ENCODE assay signal across 9 cellular contexts in the genomic region with DNA sequence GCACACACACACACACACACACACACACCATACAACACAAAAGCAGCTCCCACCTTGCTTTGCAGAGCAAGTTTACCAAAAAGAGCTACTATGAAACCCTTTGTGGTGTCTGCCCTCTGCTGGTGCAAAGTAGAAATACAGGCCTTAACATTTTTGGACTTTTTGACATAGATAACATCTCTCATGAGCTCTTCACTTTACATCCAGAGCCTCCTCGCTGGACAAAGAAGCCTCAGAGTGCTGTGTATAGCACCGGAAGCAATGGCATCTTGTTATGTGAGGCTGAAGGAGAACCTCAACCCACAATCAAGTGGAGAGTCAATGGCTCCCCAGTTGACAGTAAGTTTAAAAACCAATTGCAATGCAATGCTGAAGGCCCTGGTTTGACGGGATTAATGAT.
DNase-seq lines count a peak whose midpoint lies in the region; ATAC-seq and TF ChIP-seq lines count a peak whose summit lies in the region.
"Had no signal": no experiment of that assay in that cellular context is flagged by ENCODE, and none has a peak within 500 bp of the region (broad histone marks: within the 10 kb centered on the region; RNA-seq: fewer than 3 reads in every experiment).

No MANE protein-coding gene starts in this region.

- no peaks in the 10 kb centered on the region for H3K9me3 ChIP-seq in thyroid gland
- H3K9me3 ChIP-seq: BLaER1 treated with 17β-estradiol and CSF1 and Interleukin-3, amounts not matched to agents 10 nM and 100 nM had no signal

- H3K4me1 ChIP-seq in thyroid gland = no peaks in the 10 kb centered on the region

- in situ Hi-C loops in astrocyte of the spinal cord (cut with HindIII; ENCODE audit: low sequenced_read_pairs) = no loop called here

- no peak overlapping the region for H3K27ac ChIP-seq in thyroid gland
- H3K27ac ChIP-seq: BLaER1 treated with 17β-estradiol and CSF1 and Interleukin-3, amounts not matched to agents 10 nM and 100 nM had no signal

- H3K27me3 ChIP-seq in kidney epithelial cell (ENCODE audit: control insufficient read depth, insufficient read depth, low read length) (no peaks in the 10 kb centered on the region), thyroid gland (no peaks in the 10 kb centered on the region)
- H3K27me3 ChIP-seq: BLaER1 treated with 17β-estradiol and CSF1 and Interleukin-3, amounts not matched to agents 10 nM and 100 nM had no signal

- WGBS in thyroid gland, 2 donors = 31 to 45% methylated on average over 3 of the region's 3 CpGs

- DNase-seq in DMS79 treated with DMSO at 0.1 percent for 48 hours (lab: John Stamatoyannopoulos, UW) (peak; percentile 33), DMS79 (lab: John Stamatoyannopoulos, UW) (no peak), NCI-H69 (lab: John Stamatoyannopoulos, UW) (peak; percentile 53), astrocyte of the spinal cord (ENCODE audit: low read depth, low spot score) (peak; percentile 49), kidney epithelial cell (ENCODE audit: low read depth) (no peak), thyroid gland (peak in 1 of 2 donors; percentile 6)

- ATAC-seq in GM19328 (IDR thresholded peaks at IDR 0.05; ENCODE audit: unreplicated experiment) (peak; percentile 70), HG03342 (IDR thresholded peaks at IDR 0.05; ENCODE audit: unreplicated experiment) (peak; percentile 69)

- H3K4me3 ChIP-seq in astrocyte of the spinal cord (ENCODE audit: low read depth, low read length) = no peak overlapping the region
- no peak overlapping the region for H3K4me3 ChIP-seq in kidney epithelial cell (ENCODE audit: low read depth, low read length)
- H3K4me3 ChIP-seq in thyroid gland (replicated peaks in 1 of 3) = no peak overlapping the region
- H3K4me3 ChIP-seq: BLaER1 treated with 17β-estradiol and CSF1 and Interleukin-3, amounts not matched to agents 10 nM and 100 nM had no signal

- no peaks in the 10 kb centered on the region for H3K36me3 ChIP-seq in kidney epithelial cell (ENCODE audit: control insufficient read depth, insufficient read depth, low read length)
- no peaks in the 10 kb centered on the region for H3K36me3 ChIP-seq in thyroid gland
- H3K36me3 ChIP-seq: BLaER1 treated with 17β-estradiol and CSF1 and Interleukin-3, amounts not matched to agents 10 nM and 100 nM had no signal

- intact Hi-C loops in thyroid gland (cut with DNase I) = no loop called here

- TF ChIP-seq CTCF in astrocyte of the spinal cord (IDR thresholded peaks at IDR 0.05; ENCODE audit: low read depth, low read length) (peak; percentile 72), kidney epithelial cell (IDR thresholded peaks at IDR 0.05; ENCODE audit: insufficient read depth, low read length, poor library complexity, severe bottlenecking) (peak; percentile 76), thyroid gland (IDR thresholded peaks at IDR 0.05) (peak; percentile 40 to 75 (median 60))

- no peak for TF ChIP-seq POLR2A in thyroid gland (IDR thresholded peaks at IDR 0.05)

Comparison
In these comparisons a context has a peak if more than half of its experiments do, and no peak if none do; other contexts are left out.
1. DNase-seq: peak in DMS79 treated with DMSO at 0.1 percent for 48 hours (single experiment), NCI-H69 (single experiment) and astrocyte of the spinal cord (single experiment); none in DMS79 (single experiment) and kidney epithelial cell (single experiment).
2. Peak in every context shown above with its lines, with median percentiles within 50 percentile points of each other: CTCF ChIP-seq.